8 cellular contexts compared by ENCODE assay signal in genomic region chr1:185044981-185045792, GRCh38.
DNase-seq lines count a peak whose midpoint lies in the region; ATAC-seq lines count a peak whose summit lies in the region.

RNF2 (plus strand) TSS chr1:185045558; CDS start chr1:185087554, 41,996 bp downstream.

- ATAC-seq in GM19324 (IDR thresholded peaks at IDR 0.05; ENCODE audit: low FRiP score, unreplicated experiment) (peak; percentile 95), HG03460 (IDR thresholded peaks at IDR 0.05; ENCODE audit: unreplicated experiment) (peak; percentile 69)

- peak within 1 kb of the TSS; percentile 90 to 97 (median 94) for H3K9ac ChIP-seq in BLaER1 treated with 17β-estradiol and CSF1 and Interleukin-3, amounts not matched to agents 10 nM and 100 nM

- peaks cover 16 to 37% (median 22%) of the 10 kb centered on the region in 10 experiments for H3K4me1 ChIP-seq in BLaER1 treated with 17β-estradiol and CSF1 and Interleukin-3, amounts not matched to agents 10 nM and 100 nM
- peaks cover 7% of the 10 kb centered on the region for H3K4me1 ChIP-seq in effector memory CD4-positive, alpha-beta T cell (ENCODE audit: control insufficient read depth, insufficient read depth, low read length, poor library complexity, severe bottlenecking)

- peak; percentile 72 for DNase-seq in NCI-H774 (lab: John Stamatoyannopoulos, UW)
- peak; percentile 91 for DNase-seq in activated CD8-positive, alpha-beta memory T cell treated with anti-CD3 and anti-CD28 coated beads for 24 hours
- DNase-seq in effector memory CD4-positive, alpha-beta T cell = peak; percentile 71 to 76 (median 73)
- peak; percentile 82 for DNase-seq in medulla oblongata (ENCODE audit: extremely low spot score)
- peak; percentile 60 for DNase-seq in stimulated activated CD8-positive, alpha-beta memory T cell treated with anti-CD3 and anti-CD28 coated beads, Interleukin-12 subunit alpha, Interleukin-12 subunit beta, amount 100 ng/mL, for 1 hour (ENCODE audit: low read depth)

- no peaks in the 10 kb centered on the region; a peak in 1 of 22 replicates for H3K9me3 ChIP-seq in BLaER1 treated with 17β-estradiol and CSF1 and Interleukin-3, amounts not matched to agents 10 nM and 100 nM (replicated peaks in 1 of 11)
- no peaks in the 10 kb centered on the region for H3K9me3 ChIP-seq in effector memory CD4-positive, alpha-beta T cell (ENCODE audit: control insufficient read depth, low read length)

- H3K27ac ChIP-seq in BLaER1 treated with 17β-estradiol and CSF1 and Interleukin-3, amounts not matched to agents 10 nM and 100 nM = peak within 1 kb of the TSS; percentile 87 to 93 (median 90)
- H3K27ac ChIP-seq in effector memory CD4-positive, alpha-beta T cell (ENCODE audit: insufficient read depth, low read length, poor library complexity, severe bottlenecking) = peak within 1 kb of the TSS; percentile 75

- H3K4me3 ChIP-seq in BLaER1 treated with 17β-estradiol and CSF1 and Interleukin-3, amounts not matched to agents 10 nM and 100 nM = peak within 1 kb of the TSS; percentile 81 to 98 (median 94)
- peak within 1 kb of the TSS; percentile 97 for H3K4me3 ChIP-seq in effector memory CD4-positive, alpha-beta T cell (ENCODE audit: insufficient read depth, low read depth, low read length, poor library complexity, severe bottlenecking)

- no peaks in the 10 kb centered on the region for H3K27me3 ChIP-seq in BLaER1 treated with 17β-estradiol and CSF1 and Interleukin-3, amounts not matched to agents 10 nM and 100 nM
- H3K27me3 ChIP-seq in effector memory CD4-positive, alpha-beta T cell (replicated peaks; ENCODE audit: control insufficient read depth, insufficient read depth, low read length, poor library complexity, severe bottlenecking) = no peaks in the 10 kb centered on the region

- H3K4me2 ChIP-seq in BLaER1 treated with 17β-estradiol and CSF1 and Interleukin-3, amounts not matched to agents 10 nM and 100 nM = peak within 1 kb of the TSS; percentile 83 to 99 (median 89)

- H3K36me3 ChIP-seq in BLaER1 treated with 17β-estradiol and CSF1 and Interleukin-3, amounts not matched to agents 10 nM and 100 nM = no peaks in the 10 kb centered on the region
- no peaks in the 10 kb centered on the region for H3K36me3 ChIP-seq in effector memory CD4-positive, alpha-beta T cell (ENCODE audit: control insufficient read depth, insufficient read depth, low read length)

- H4K20me1 ChIP-seq in BLaER1 treated with 17β-estradiol and CSF1 and Interleukin-3, amounts not matched to agents 10 nM and 100 nM = peaks cover 17 to 44% (median 39%) of the 10 kb centered on the region in 11 experiments; a peak in 20 of 22 replicates

Comparison
In these comparisons a context has a peak if more than half of its experiments do, and no peak if none do; other contexts are left out.
1. Peak in every context shown above with its lines: DNase-seq, ATAC-seq, H3K4me3 ChIP-seq and H3K27ac ChIP-seq.